12 cellular contexts compared by ENCODE assay signal in genomic region chr1:241610056-241610815, GRCh38. TPM values are rescaled to one million over a fixed set of nuclear protein-coding genes. Genes with fewer than 3 reads are reported as not detected.
A peak's percentile ranks its signal among the peaks of the same experiment; 100 is the strongest.
DNase-seq lines count a peak whose midpoint lies in the region; ATAC-seq and TF ChIP-seq lines count a peak whose summit lies in the region.
"Had no signal": no experiment of that assay in that cellular context is flagged by ENCODE, and none has a peak within 500 bp of the region (broad histone marks: within the 10 kb centered on the region; RNA-seq: fewer than 3 reads in every experiment).

No MANE protein-coding gene starts in this region.

- H3K36me3 ChIP-seq in breast epithelium (no peaks in the 10 kb centered on the region), Panc1 (ENCODE audit: control insufficient read depth, insufficient read depth, low read length) (no peaks in the 10 kb centered on the region), upper lobe of right lung (no peaks in the 10 kb centered on the region), vagina (no peaks in the 10 kb centered on the region)
- H3K36me3 ChIP-seq: esophagus squamous epithelium, thoracic aorta had no signal

- H3K4me1 Mint-ChIP-seq in MCF 10A (ENCODE audit: insufficient read depth, unreplicated experiment) = peaks cover 42% of the 10 kb centered on the region

- no peaks in the 10 kb centered on the region for H3K27me3 Mint-ChIP-seq in MCF 10A (ENCODE audit: insufficient read depth, unreplicated experiment)

- no peak overlapping the region for H3K27ac Mint-ChIP-seq in MCF 10A (ENCODE audit: low read depth, unreplicated experiment)
- H3K27ac Mint-ChIP-seq: activated naive CD4-positive, alpha-beta T cell treated with anti-CD3 and anti-CD28 coated beads, Interleukin-2, amount 50 U/mL, for 72 hours had no signal

- DNase-seq in MCF 10A (ENCODE audit: unreplicated experiment) = peak; percentile 61
- DNase-seq in breast epithelium (ENCODE audit: low spot score in 2 of 2) = no peak
- no peak for DNase-seq in Panc1 (ENCODE audit: low read depth, low spot score)
- peak; percentile 28 to 58 for DNase-seq in foreskin fibroblast
- no peak for DNase-seq in upper lobe of right lung
- DNase-seq in vagina (ENCODE audit: extremely low spot score in 2 of 2) = no peak
- DNase-seq: esophagus squamous epithelium; stimulated activated CD4-positive, alpha-beta T cell treated with anti-CD3 and anti-CD28 coated beads, Interleukin-1b, Interleukin-23, amount 100 ng/mL, for 48 hours had no signal

- H3K36me3 Mint-ChIP-seq in MCF 10A (ENCODE audit: insufficient read depth, unreplicated experiment) = peaks cover 25% of the 10 kb centered on the region
- H3K36me3 Mint-ChIP-seq: activated naive CD4-positive, alpha-beta T cell treated with anti-CD3 and anti-CD28 coated beads, Interleukin-2, amount 50 U/mL, for 72 hours had no signal

- BruUV-seq in MCF 10A (replicated peaks; lab: Mats Ljungman, UMichigan) (no TSS peak), Panc1 (replicated peaks; lab: Mats Ljungman, UMichigan) (no TSS peak)

- intact Hi-C loops in MCF 10A (cut with micrococcal nuclease) = loop anchor here (2.0 to 5.0 kb wide), 3 partner anchors 79 to 407 kb away; no protein-coding TSS in a partner anchor
- intact Hi-C loops in breast epithelium (cut with DNase I; ENCODE audit: low total_unique reads) = no loop called here
- intact Hi-C loops in Panc1 (cut with micrococcal nuclease; ENCODE audit: unreplicated experiment) = loop anchor here (2.0 kb wide), 1 partner anchor 79 kb away; no protein-coding TSS in a partner anchor
- intact Hi-C loops in upper lobe of right lung (cut with DNase I) = no loop called here
- intact Hi-C loops in vagina (cut with DNase I) = loop anchor here (10.0 kb wide), 1 partner anchor 235 kb away; the partner anchor contains the start of gene EXO1

- H3K27ac ChIP-seq in breast epithelium (no peak overlapping the region), Panc1 (ENCODE audit: low read length) (peak overlapping the region; percentile 93), upper lobe of right lung (no peak overlapping the region), vagina (no peak overlapping the region)
- H3K27ac ChIP-seq: esophagus squamous epithelium, thoracic aorta had no signal

- H3K9me3 ChIP-seq in breast epithelium = no peaks in the 10 kb centered on the region
- no peaks in the 10 kb centered on the region for H3K9me3 ChIP-seq in Panc1 (ENCODE audit: control insufficient read depth, insufficient read depth, low read depth, low read length)
- no peaks in the 10 kb centered on the region for H3K9me3 ChIP-seq in upper lobe of right lung
- no peaks in the 10 kb centered on the region for H3K9me3 ChIP-seq in vagina
- H3K9me3 ChIP-seq: esophagus squamous epithelium, thoracic aorta had no signal

- ATAC-seq in Panc1 (peak; percentile 59), upper lobe of right lung (peak; percentile 52), GM19397 (IDR thresholded peaks at IDR 0.05; ENCODE audit: unreplicated experiment) (no peak), GM18907 (IDR thresholded peaks at IDR 0.05; ENCODE audit: unreplicated experiment) (no peak)

- TF ChIP-seq POLR2A in breast epithelium (IDR thresholded peaks at IDR 0.05) (no peak), vagina (IDR thresholded peaks at IDR 0.05) (no peak)

- CTCF ChIA-PET in MCF 10A (lab: Yijun Ruan, JAX) (interaction anchor here (0.5 to 9.1 kb wide), 74 partner anchors 8 to 1656 kb away, joined by 3 to 173 read pairs (median 6); partner anchors contain the start of genes CHML, EXO1, FH and KMO), Panc1 (lab: Charles Lee) (interaction anchor here (0.6 to 1.1 kb wide), 2 partner anchors 331 to 376 kb away, joined by 4 to 7 read pairs; no protein-coding TSS in a partner anchor)

- no peaks in the 10 kb centered on the region for H3K27me3 ChIP-seq in breast epithelium
- no peaks in the 10 kb centered on the region for H3K27me3 ChIP-seq in Panc1 (ENCODE audit: control insufficient read depth, insufficient read depth, low read length)
- H3K27me3 ChIP-seq in upper lobe of right lung = no peaks in the 10 kb centered on the region
- H3K27me3 ChIP-seq in vagina = no peaks in the 10 kb centered on the region
- H3K27me3 ChIP-seq: esophagus squamous epithelium had no signal

- in situ Hi-C loops in Panc1 (cut with HindIII; ENCODE audit: low pct_unique_long_range_greater_than_20kb, low sequenced_read_pairs) = loop anchor here (10.0 kb wide), 1 partner anchor 85 kb away; no protein-coding TSS in a partner anchor

- H3K4me1 ChIP-seq in breast epithelium (no peaks in the 10 kb centered on the region), Panc1 (ENCODE audit: control insufficient read depth, insufficient read depth, low read length) (peaks cover 60% of the 10 kb centered on the region), upper lobe of right lung (peaks cover 23% of the 10 kb centered on the region), vagina (no peaks in the 10 kb centered on the region)

- no peaks in the 10 kb centered on the region for H3K9me3 Mint-ChIP-seq in MCF 10A (ENCODE audit: unreplicated experiment)
- H3K9me3 Mint-ChIP-seq: activated naive CD4-positive, alpha-beta T cell treated with anti-CD3 and anti-CD28 coated beads, Interleukin-2, amount 50 U/mL, for 72 hours had no signal

- H3K4me3 ChIP-seq in breast epithelium (no peak overlapping the region), Panc1 (ENCODE audit: low read depth in 2 of 2, low read length in 2 of 2) (no peak overlapping the region), foreskin fibroblast (ENCODE audit: low read depth in 1 of 2, low read length in 2 of 2) (no peak overlapping the region), upper lobe of right lung (no peak overlapping the region), vagina (no peak overlapping the region)
- H3K4me3 ChIP-seq: esophagus squamous epithelium, thoracic aorta had no signal

- TF ChIP-seq CTCF in MCF 10A (IDR thresholded peaks at IDR 0.05; ENCODE audit: unreplicated experiment) = no peak
- TF ChIP-seq CTCF in breast epithelium (IDR thresholded peaks at IDR 0.05) = no peak
- TF ChIP-seq CTCF in Panc1 (IDR thresholded peaks at IDR 0.05) = no peak
- TF ChIP-seq CTCF in foreskin fibroblast (IDR thresholded peaks at IDR 0.05; ENCODE audit: low read depth, low read length) = no peak
- no peak for TF ChIP-seq CTCF in upper lobe of right lung (IDR thresholded peaks at IDR 0.05)
- no peak for TF ChIP-seq CTCF in vagina (IDR thresholded peaks at IDR 0.05)

- no peak overlapping the region for H3K4me3 Mint-ChIP-seq in MCF 10A (ENCODE audit: unreplicated experiment)

- POLR2A ChIA-PET in MCF 10A (lab: Yijun Ruan, JAX) = interaction anchor here (0.6 to 8.6 kb wide), 35 partner anchors 8 to 1643 kb away, joined by 3 to 126 read pairs (median 7); partner anchors contain the start of genes CHML, EXO1, FH and KMO
- POLR2A ChIA-PET in Panc1 (lab: Charles Lee) = no interaction called here

RNA-seq across cellular contexts. Expression of gene CHML, which starts 29.9 kb away (rescaled TPM):
- total RNA-seq in MCF 10A (2022) (33.7 and 33.8 TPM in 2 replicates), breast epithelium (1 to 10 TPM; 6.4 to 7.5 (median 7.2) TPM), Panc1 (2021; ENCODE audit: unreplicated experiment) (19.3 TPM), upper lobe of right lung (16.8 TPM), vagina (11.3 TPM)
- polyA plus RNA-seq in Panc1 (2012; ENCODE audit: insufficient read length) = 13.6 TPM

RNA-seq across cellular contexts. Expression of gene OPN3, which starts 29.9 kb away (rescaled TPM):
- total RNA-seq in MCF 10A (2022) (45.6 and 56.1 TPM in 2 replicates), breast epithelium (10 to 100 TPM; 12.0 to 22.4 (median 16.1) TPM), Panc1 (2021; ENCODE audit: unreplicated experiment) (34.0 TPM), upper lobe of right lung (40.8 TPM), vagina (15.5 TPM)
- 53.0 TPM for polyA plus RNA-seq in Panc1 (2012; ENCODE audit: insufficient read length)

RNA-seq across cellular contexts. Expression of gene WDR64, which starts 41.8 kb away (rescaled TPM):
- total RNA-seq in MCF 10A (2022) (not detected in 2 replicates), breast epithelium (not detected), Panc1 (2021; ENCODE audit: unreplicated experiment) (not detected), upper lobe of right lung (not detected), vagina (not detected)
- not detected for polyA plus RNA-seq in Panc1 (2012; ENCODE audit: insufficient read length)
- total RNA-seq: activated naive CD4-positive, alpha-beta T cell treated with anti-CD3 and anti-CD28 coated beads, Interleukin-2, amount 50 U/mL, for 72 hours; esophagus squamous epithelium; thoracic aorta had no signal

Comparison
In these comparisons a context has a peak if more than half of its experiments do, and no peak if none do; other contexts are left out.
1. DNase-seq: peak in MCF 10A (single experiment) and foreskin fibroblast (2 of 2); none in breast epithelium (0 of 2), Panc1 (single experiment), upper lobe of right lung (single experiment) and vagina (0 of 2).
2. intact Hi-C loops: an anchor here in MCF 10A (2.0 to 5.0 kb wide), Panc1 (2.0 kb wide) and vagina (10.0 kb wide); none called in breast epithelium and upper lobe of right lung.
3. ATAC-seq: peak in Panc1 (single experiment) and upper lobe of right lung (single experiment); none in GM19397 (single experiment) and GM18907 (single experiment).